1 cellular context compared by ENCODE assay signal in genomic region chr10:28532509-28533314, GRCh38.
TF ChIP-seq lines count a peak whose summit lies in the region.

TSS of gene WAC (plus strand) at chr10:28533118. CDS start at chr10:28533580, 462 bp downstream.

TF ChIP-seq in HepG2, 621 proteins besides CTCF, POLR2A, EP300 and RAD21 (continued from another document and continues in another):
- TF ChIP-seq ATF5 (CRISPR knock-in tag; IDR thresholded peaks at IDR 0.05; ENCODE audit: low read depth) (no peak; the same call in 1 of the 2 replicates), ZNF326 (CRISPR knock-in tag; IDR thresholded peaks at IDR 0.05; ENCODE audit: borderline replicate concordance) (no peak), THAP8 (CRISPR knock-in tag; IDR thresholded peaks at IDR 0.05; ENCODE audit: borderline replicate concordance) (no peak; the same call in 1 of the 2 replicates), ZSCAN20 (CRISPR knock-in tag; IDR thresholded peaks at IDR 0.05; ENCODE audit: borderline replicate concordance) (no peak; the same call in 1 of the 2 replicates), ZBTB39 (CRISPR knock-in tag; IDR thresholded peaks at IDR 0.05) (no peak), DZIP1 (CRISPR knock-in tag; IDR thresholded peaks at IDR 0.05) (no peak; the same call in 1 of the 2 replicates), DNMT1 (CRISPR knock-in tag; IDR thresholded peaks at IDR 0.05) (peak; percentile 72; the same call in 1 of the 2 replicates), ZNF512B (CRISPR knock-in tag; IDR thresholded peaks at IDR 0.05; ENCODE audit: borderline replicate concordance) (no peak), REL (CRISPR knock-in tag; conservative IDR thresholded peaks at IDR 0.05) (0 out of 2 replicates have a peak, but pooled peaks have one; percentile 82), CEBPB (IDR thresholded peaks at IDR 0.05; ENCODE audit: borderline replicate concordance, low read depth, low read length) (no peak), ETS1 (CRISPR knock-in tag; IDR thresholded peaks at IDR 0.05) (no peak), ZNF670 (CRISPR knock-in tag; IDR thresholded peaks at IDR 0.05; ENCODE audit: borderline replicate concordance) (0 out of 2 replicates have a peak, but pooled peaks have one; percentile 53), CHCHD3 (CRISPR knock-in tag; IDR thresholded peaks at IDR 0.05) (no peak), ZNF784 (CRISPR knock-in tag; IDR thresholded peaks at IDR 0.05; ENCODE audit: borderline replicate concordance) (no peak), ZNF652 (CRISPR knock-in tag; IDR thresholded peaks at IDR 0.05; ENCODE audit: borderline replicate concordance, low read depth) (no peak), ZNF570 (CRISPR knock-in tag; IDR thresholded peaks at IDR 0.05; ENCODE audit: borderline replicate concordance) (0 out of 2 replicates have a peak, but pooled peaks have one; percentile 30), ZNF530 (CRISPR knock-in tag; IDR thresholded peaks at IDR 0.05; ENCODE audit: low read depth) (no peak), PHF5A (CRISPR knock-in tag; IDR thresholded peaks at IDR 0.05; ENCODE audit: low read depth, unreplicated experiment) (no peak), MAF1 (CRISPR knock-in tag; IDR thresholded peaks at IDR 0.05; ENCODE audit: borderline replicate concordance) (no peak), GABPA (IDR thresholded peaks at IDR 0.05; ENCODE audit: low read depth, low read length) (peak; percentile 65), GABPA (CRISPR knock-in tag; IDR thresholded peaks at IDR 0.05; ENCODE audit: low read depth) (peak; percentile 91), MIXL1 (CRISPR knock-in tag; IDR thresholded peaks at IDR 0.05) (peak; percentile 57; the same call in 1 of the 2 replicates), SNRNP70 (IDR thresholded peaks at IDR 0.05; ENCODE audit: low read depth, low read length) (no peak), PRDM15 (CRISPR knock-in tag; IDR thresholded peaks at IDR 0.05) (peak; percentile 13; the same call in 1 of the 2 replicates), TCF12 (IDR thresholded peaks at IDR 0.05) (no peak), TCF12 (CRISPR knock-in tag; IDR thresholded peaks at IDR 0.05) (no peak), ZFP1 (CRISPR knock-in tag; IDR thresholded peaks at IDR 0.05) (peak; percentile 47; the same call in 1 of the 2 replicates), ZNF124 (CRISPR knock-in tag; IDR thresholded peaks at IDR 0.05) (no peak; the same call in 1 of the 2 replicates), ZNF773 (CRISPR knock-in tag; IDR thresholded peaks at IDR 0.05; ENCODE audit: borderline replicate concordance) (no peak; the same call in 1 of the 2 replicates), TP53 (CRISPR knock-in tag; conservative IDR thresholded peaks at IDR 0.05) (no peak), TRIM22 (IDR thresholded peaks at IDR 0.05) (no peak)
